ENCODE assay signal across 10 cellular contexts in the genomic region with DNA sequence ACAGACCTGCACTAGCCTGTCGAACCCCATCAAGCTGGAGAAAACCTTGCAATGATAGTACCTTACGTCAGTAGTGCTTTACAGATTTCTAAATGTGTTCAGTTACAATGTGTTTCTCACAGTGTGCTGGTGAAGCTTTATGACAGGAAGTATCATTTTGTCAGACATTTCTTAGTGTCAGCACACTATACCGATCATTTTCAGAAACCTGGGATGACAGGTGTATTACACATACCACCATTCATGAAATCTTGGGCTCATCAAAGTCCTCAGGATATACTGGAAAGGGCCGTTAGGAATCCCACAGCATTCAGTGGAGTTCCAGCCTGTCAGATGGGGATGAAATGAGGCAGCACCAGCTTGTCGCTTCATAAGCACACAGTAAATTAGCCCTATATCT. TPM values are rescaled to one million over a fixed set of nuclear protein-coding genes. Genes with fewer than 3 reads are reported as not detected.
DNase-seq lines count a peak whose midpoint lies in the region; ATAC-seq and TF ChIP-seq lines count a peak whose summit lies in the region.
"Had no signal": no experiment of that assay in that cellular context is flagged by ENCODE, and none has a peak within 500 bp of the region (broad histone marks: within the 10 kb centered on the region; RNA-seq: fewer than 3 reads in every experiment).

No MANE protein-coding gene starts in this region.

- POLR2A ChIA-PET in CD8-positive, alpha-beta T cell (lab: Charles Lee), result no interaction called here
- POLR2A ChIA-PET in PC-3 (lab: Charles Lee; ENCODE audit: unreplicated experiment), result no interaction called here

- peak overlapping the region; percentile 70; the same call in 1 of the 2 replicates for H3K4me2 ChIP-seq in PC-3 (ENCODE audit: low read length)

- peaks cover 40% of the 10 kb centered on the region for H3K36me3 ChIP-seq in CD8-positive, alpha-beta T cell (ENCODE audit: insufficient read depth, low read length)
- H3K36me3 ChIP-seq in PC-3 (ENCODE audit: low read depth, low read length), result peaks cover 90% of the 10 kb centered on the region

- peaks cover 39% of the 10 kb centered on the region for H4K20me1 ChIP-seq in PC-3 (ENCODE audit: low read length)

- no peak overlapping the region for H3K9ac ChIP-seq in PC-3 (ENCODE audit: low read length)

- H3K9me3 Mint-ChIP-seq in CD8-positive, alpha-beta T cell, result no peaks in the 10 kb centered on the region
- H3K9me3 Mint-ChIP-seq in central memory CD8-positive, alpha-beta T cell, result no peaks in the 10 kb centered on the region
- H3K9me3 Mint-ChIP-seq in progenitor cell of endocrine pancreas (ENCODE audit: low read depth), result no peaks in the 10 kb centered on the region
- H3K9me3 Mint-ChIP-seq: CD14-positive monocyte had no signal

- H3K27ac ChIP-seq in CD8-positive, alpha-beta T cell (ENCODE audit: low read depth, low read length), result no peak overlapping the region
- peak overlapping the region; percentile 76 for H3K27ac ChIP-seq in PC-3 (ENCODE audit: low read length)

- no peak for ATAC-seq in CD8-positive, alpha-beta T cell
- peak; percentile 21 for ATAC-seq in PC-3
- no peak for ATAC-seq in central memory CD8-positive, alpha-beta T cell (replicated peaks; ENCODE audit: extremely low read depth, poor library complexity, severe bottlenecking)

- H3K27ac Mint-ChIP-seq in CD8-positive, alpha-beta T cell, result peak overlapping the region; percentile 91
- peak overlapping the region; percentile 63 for H3K27ac Mint-ChIP-seq in central memory CD8-positive, alpha-beta T cell (ENCODE audit: low read depth)
- peak overlapping the region; percentile 50 for H3K27ac Mint-ChIP-seq in progenitor cell of endocrine pancreas

- peaks cover 25% of the 10 kb centered on the region for H3F3A ChIP-seq in PC-3 (ENCODE audit: low read length, unreplicated experiment)

- TF ChIP-seq CTCF in CD8-positive, alpha-beta T cell (IDR thresholded peaks at IDR 0.05), result no peak
- TF ChIP-seq CTCF in PC-3 (conservative IDR thresholded peaks at IDR 0.05; ENCODE audit: low read depth, low read length), result no peak
- TF ChIP-seq CTCF in progenitor cell of endocrine pancreas (IDR thresholded peaks at IDR 0.05; ENCODE audit: unreplicated experiment), result no peak

- peaks cover 93% of the 10 kb centered on the region for H3K36me3 Mint-ChIP-seq in CD8-positive, alpha-beta T cell
- peaks cover 71% of the 10 kb centered on the region for H3K36me3 Mint-ChIP-seq in central memory CD8-positive, alpha-beta T cell (ENCODE audit: insufficient read depth)
- H3K36me3 Mint-ChIP-seq in progenitor cell of endocrine pancreas (ENCODE audit: insufficient read depth), result peaks cover 40% of the 10 kb centered on the region

- H3K27me3 ChIP-seq in CD8-positive, alpha-beta T cell (ENCODE audit: insufficient read depth, low read length), result no peaks in the 10 kb centered on the region
- no peaks in the 10 kb centered on the region for H3K27me3 ChIP-seq in PC-3 (ENCODE audit: low read length)
- H3K27me3 ChIP-seq: MG63 had no signal

- peaks cover 42% of the 10 kb centered on the region for H3K79me2 ChIP-seq in PC-3 (ENCODE audit: low read length)

- no TSS peak for BruUV-seq in PC-3 (replicated peaks; lab: Mats Ljungman, UMichigan)

- H3K9me2 ChIP-seq in PC-3 (replicated peaks; ENCODE audit: low read length), result no peaks in the 10 kb centered on the region

- DNase-seq in CD8-positive, alpha-beta T cell, result no peak
- peak; percentile 61 for DNase-seq in PC-3
- DNase-seq in central memory CD8-positive, alpha-beta T cell (ENCODE audit: low spot score in 2 of 2), result no peak
- no peak for DNase-seq in progenitor cell of endocrine pancreas (ENCODE audit: low spot score, unreplicated experiment)
- no peak for DNase-seq in dedifferentiated amniotic fluid mesenchymal stem cell (ENCODE audit: extremely low spot score)
- no peak for DNase-seq in stimulated activated CD4-positive, alpha-beta T cell treated with anti-CD3 and anti-CD28 coated beads, Interleukin-4, amount 100 ng/mL, for 1 hour
- DNase-seq in HuH-7 (ENCODE audit: low spot score), result no peak
- DNase-seq: cortex of kidney had no signal

- H2AFZ ChIP-seq in PC-3 (ENCODE audit: low read length), result no peak overlapping the region

- CTCF ChIA-PET in CD8-positive, alpha-beta T cell (lab: Charles Lee), result interaction anchor here (1.3 kb wide), 1 partner anchor 20 kb away, joined by 4 read pairs; no protein-coding TSS in a partner anchor
- CTCF ChIA-PET in PC-3 (lab: Charles Lee), result no interaction called here

- no peaks in the 10 kb centered on the region for H3K27me3 Mint-ChIP-seq in CD8-positive, alpha-beta T cell (ENCODE audit: low read depth)
- H3K27me3 Mint-ChIP-seq in central memory CD8-positive, alpha-beta T cell, result no peaks in the 10 kb centered on the region
- H3K27me3 Mint-ChIP-seq in progenitor cell of endocrine pancreas, result no peaks in the 10 kb centered on the region

- H3K9me3 ChIP-seq in CD8-positive, alpha-beta T cell (ENCODE audit: low read length), result no peaks in the 10 kb centered on the region
- no peaks in the 10 kb centered on the region for H3K9me3 ChIP-seq in PC-3 (ENCODE audit: low read length)
- H3K9me3 ChIP-seq: MG63 had no signal

- peaks cover 19% of the 10 kb centered on the region for H3K4me1 Mint-ChIP-seq in CD8-positive, alpha-beta T cell (ENCODE audit: low read depth)
- H3K4me1 Mint-ChIP-seq in central memory CD8-positive, alpha-beta T cell, result peaks cover 8% of the 10 kb centered on the region
- peaks cover 8% of the 10 kb centered on the region for H3K4me1 Mint-ChIP-seq in progenitor cell of endocrine pancreas (ENCODE audit: low read depth)

- H3K4me1 ChIP-seq in CD8-positive, alpha-beta T cell (ENCODE audit: insufficient read depth, low read length), result no peaks in the 10 kb centered on the region
- peaks cover 39% of the 10 kb centered on the region for H3K4me1 ChIP-seq in PC-3 (ENCODE audit: insufficient read depth, low read length)

- intact Hi-C loops in CD8-positive, alpha-beta T cell (cut with DNase I, micrococcal nuclease), result no loop called here
- intact Hi-C loops in PC-3 (cut with micrococcal nuclease), result no loop called here

- H3K4me3 ChIP-seq in CD8-positive, alpha-beta T cell (ENCODE audit: low read depth, low read length), result no peak overlapping the region
- H3K4me3 ChIP-seq in PC-3 (ENCODE audit: low read length), result no peak overlapping the region
- H3K4me3 ChIP-seq: MG63 had no signal

- H3K4me3 Mint-ChIP-seq in CD8-positive, alpha-beta T cell, result no peak overlapping the region
- H3K4me3 Mint-ChIP-seq in central memory CD8-positive, alpha-beta T cell, result no peak overlapping the region
- H3K4me3 Mint-ChIP-seq in progenitor cell of endocrine pancreas (ENCODE audit: low read depth), result no peak overlapping the region
- H3K4me3 Mint-ChIP-seq: CD14-positive monocyte had no signal

RNA-seq across cellular contexts. Expression of a gene that starts 27.3 kb away (rescaled TPM):
- 10 to 100 TPM; 63.5 to 71.9 TPM for total RNA-seq in CD8-positive, alpha-beta T cell
- total RNA-seq in PC-3 (2014; rRNA removed) (187 and 436 TPM in 2 replicates), progenitor cell of endocrine pancreas (42.2 and 42.5 TPM in 2 replicates)

RNA-seq across cellular contexts. Expression of a gene that starts 27.4 kb away (rescaled TPM):
- 10 to 100 TPM; 10.3 to 10.8 TPM for total RNA-seq in CD8-positive, alpha-beta T cell
- 96.1 and 97.6 TPM in 2 replicates for total RNA-seq in PC-3 (2014; rRNA removed)
- 27.9 and 35.4 TPM in 2 replicates for total RNA-seq in progenitor cell of endocrine pancreas
